9 cellular contexts compared by ENCODE assay signal in the genomic region with DNA sequence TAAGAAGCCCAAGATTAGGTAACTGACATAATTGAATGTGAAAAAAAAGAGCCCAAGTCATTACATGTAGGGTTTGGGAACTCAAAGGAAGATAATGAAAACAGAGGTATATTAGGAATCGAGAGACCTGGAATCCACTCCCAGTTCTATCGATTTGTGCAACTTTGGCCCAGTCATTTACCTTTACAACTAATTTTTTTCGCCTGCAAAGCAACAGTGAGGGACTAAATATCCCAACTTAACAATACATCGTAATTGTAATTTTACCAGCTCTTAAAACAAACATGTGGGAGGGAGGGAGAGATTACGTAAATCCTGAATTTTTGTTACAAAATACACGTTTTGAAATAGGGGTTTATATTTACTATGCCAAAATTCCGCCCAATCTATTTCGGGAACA. TPM values are rescaled to one million over a fixed set of nuclear protein-coding genes. Genes with fewer than 3 reads are reported as not detected.
A peak's percentile ranks its signal among the peaks of the same experiment; 100 is the strongest.
DNase-seq lines count a peak whose midpoint lies in the region; TF ChIP-seq lines count a peak whose summit lies in the region.
"Had no signal": no experiment of that assay in that cellular context is flagged by ENCODE, and none has a peak within 500 bp of the region (broad histone marks: within the 10 kb centered on the region; RNA-seq: fewer than 3 reads in every experiment).

No MANE protein-coding gene starts in this region.

- peaks cover 50% of the 10 kb centered on the region for H3K79me2 ChIP-seq in OCI-LY7 (ENCODE audit: insufficient read depth, low read depth, low read length)

- no peaks in the 10 kb centered on the region for H3K27me3 ChIP-seq in sigmoid colon
- H3K27me3 ChIP-seq: uterus had no signal

- TSS peak; percentile 66 for BruUV-seq in OCI-LY7 (replicated peaks; lab: Mats Ljungman, UMichigan)

- TF ChIP-seq CTCF in OCI-LY7 (conservative IDR thresholded peaks at IDR 0.05; ENCODE audit: low read length) (no peak), epithelial cell of esophagus (IDR thresholded peaks at IDR 0.05; ENCODE audit: insufficient read depth, low read depth, low read length, missing control alignments) (no peak), sigmoid colon (IDR thresholded peaks at IDR 0.05) (no peak), GM10248 (IDR thresholded peaks at IDR 0.05; ENCODE audit: control extremely low read depth, extremely low read depth, low read depth, missing control alignments) (no peak)

- H3K9me3 ChIP-seq in OCI-LY7 (ENCODE audit: low read length): no peaks in the 10 kb centered on the region
- no peaks in the 10 kb centered on the region for H3K9me3 ChIP-seq in sigmoid colon
- H3K9me3 ChIP-seq: uterus had no signal

- H3K4me1 ChIP-seq in OCI-LY7 (ENCODE audit: insufficient read depth, low read length, poor library complexity, severe bottlenecking) (peaks cover 25% of the 10 kb centered on the region), sigmoid colon (peaks cover 0 to 38% (median 24%) of the 10 kb centered on the region in 4 donors)

- 66 to 76% methylated on average over 8 of the region's 8 CpGs for WGBS in sigmoid colon, 2 donors

- H4K20me1 ChIP-seq in OCI-LY7 (ENCODE audit: insufficient read depth, low read length): no peaks in the 10 kb centered on the region

- no peak for TF ChIP-seq POLR2A in sigmoid colon (IDR thresholded peaks at IDR 0.05)

- H3K36me3 ChIP-seq in OCI-LY7 (ENCODE audit: insufficient read depth, low read length) (peaks cover 14% of the 10 kb centered on the region), sigmoid colon (no peaks in the 10 kb centered on the region)
- H3K36me3 ChIP-seq: uterus had no signal

- peak overlapping the region; percentile 72 for H3K4me2 ChIP-seq in OCI-LY7 (ENCODE audit: low read length)

- H2AFZ ChIP-seq in OCI-LY7 (ENCODE audit: low read length): no peak overlapping the region

- DNase-seq in OCI-LY7 (ENCODE audit: low spot score): no peak
- no peak for DNase-seq in epithelial cell of esophagus (ENCODE audit: low read depth)
- DNase-seq in sigmoid colon: no peak
- no peak for DNase-seq in GM10248 (ENCODE audit: extremely low spot score)
- no peak for DNase-seq in NCI-H82 treated with DMSO at 0.1 percent for 48 hours (lab: John Stamatoyannopoulos, UW; ENCODE audit: unreplicated experiment)
- no peak for DNase-seq in SKM-1 (lab: John Stamatoyannopoulos, UW; ENCODE audit: unreplicated experiment)
- no peak for DNase-seq in NCI-H1436 (lab: John Stamatoyannopoulos, UW)
- DNase-seq: uterus had no signal

- no peak overlapping the region for H3K27ac ChIP-seq in OCI-LY7 (ENCODE audit: low read depth, low read length, poor library complexity, severe bottlenecking)
- H3K27ac ChIP-seq in sigmoid colon: no peak overlapping the region

- CTCF ChIA-PET in OCI-LY7 (lab: Charles Lee; ENCODE audit: unreplicated experiment): no interaction called here
- CTCF ChIA-PET in GM10248 (lab: Yijun Ruan, JAX): interaction anchor here (1.2 kb wide), 1 partner anchor 43 kb away, joined by 3 read pairs; no protein-coding TSS in a partner anchor

- TF ChIP-seq EP300 in sigmoid colon (IDR thresholded peaks at IDR 0.05): no peak

- peak overlapping the region; percentile 87; the same call in 1 of the 2 replicates for H3K4me3 ChIP-seq in GM08714 (ENCODE audit: low read length)
- peak overlapping the region; percentile 92 for H3K4me3 ChIP-seq in OCI-LY7 (ENCODE audit: low read depth, low read length, poor library complexity, severe bottlenecking)
- peak overlapping the region; percentile 92 for H3K4me3 ChIP-seq in epithelial cell of esophagus (ENCODE audit: low read length)
- peak overlapping the region in 3 of 4 donors; percentile 67 to 93 (median 78) for H3K4me3 ChIP-seq in sigmoid colon

- intact Hi-C loops in OCI-LY7 (cut with micrococcal nuclease; ENCODE audit: unreplicated experiment) (loop anchor here (5.0 kb wide), 1 partner anchor 72 kb away; no protein-coding TSS in a partner anchor), sigmoid colon (cut with DNase I) (no loop called here)

- no peaks in the 10 kb centered on the region for H3K9me2 ChIP-seq in OCI-LY7 (ENCODE audit: insufficient read depth, low read length)

- POLR2A ChIA-PET in OCI-LY7 (lab: Charles Lee): interaction anchor here (0.6 to 1.6 kb wide), 5 partner anchors 12 to 918 kb away, joined by 3 to 6 read pairs (median 3); no protein-coding TSS in a partner anchor
- POLR2A ChIA-PET in GM10248 (lab: Yijun Ruan, JAX): no interaction called here

RNA-seq across cellular contexts. Expression of a gene that starts 1.4 kb away (rescaled TPM):
- 15.7 and 16.2 TPM in 2 replicates for total RNA-seq in OCI-LY7 (2014; rRNA removed; shearing (Covaris generic))
- total RNA-seq in OCI-LY7 (2022) (23.3 and 24.9 TPM in 2 replicates), sigmoid colon (10 to 100 TPM; 23.8 to 39.2 (median 32.3) TPM)
- 10 to 100 TPM; 15.0 to 19.4 (median 15.5) TPM for polyA plus RNA-seq in sigmoid colon
